1 cellular context compared by ENCODE assay signal in genomic region chr10:71319800-71320392, GRCh38.
TF ChIP-seq lines count a peak whose summit lies in the region.

No MANE protein-coding gene starts in this region.

TF ChIP-seq in SK-N-SH treated with all-trans-retinoic acid at 6 μM for 48 hours, 23 proteins besides CTCF, POLR2A, EP300 and RAD21 (continued from another document):
- TF ChIP-seq POU6F1 (CRISPR knock-in tag; IDR thresholded peaks at IDR 0.05; ENCODE audit: borderline replicate concordance, low read depth): no peak
- no peak for TF ChIP-seq TOX (CRISPR knock-in tag; IDR thresholded peaks at IDR 0.05; ENCODE audit: borderline replicate concordance)
- no peak for TF ChIP-seq GLIS3 (CRISPR knock-in tag; IDR thresholded peaks at IDR 0.05)
